Comparison of ENCODE assay signal across 8 cellular contexts in the genomic region with DNA sequence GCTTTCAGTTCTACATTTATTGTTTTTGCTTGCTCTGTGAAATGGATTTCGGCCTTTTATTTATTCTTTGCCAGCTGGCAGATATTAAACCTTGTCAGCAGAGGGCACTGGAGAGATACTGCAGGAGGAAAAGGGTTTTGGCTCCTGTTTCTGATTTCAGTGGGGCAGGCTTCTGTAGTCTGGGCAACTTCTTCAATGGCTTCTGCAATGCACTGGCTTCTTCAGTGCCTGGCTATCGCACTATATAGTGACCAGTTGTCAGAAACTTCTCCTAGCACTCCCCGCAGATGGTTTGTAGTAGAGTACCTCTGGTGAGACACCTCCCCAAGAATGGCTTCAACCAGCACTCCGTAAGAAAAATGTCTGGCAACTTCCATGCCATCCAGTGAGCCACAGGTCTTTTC. TPM values are rescaled to one million over a fixed set of nuclear protein-coding genes. Genes with fewer than 3 reads are reported as not detected.
DNase-seq lines count a peak whose midpoint lies in the region; ATAC-seq and TF ChIP-seq lines count a peak whose summit lies in the region.

No MANE protein-coding gene starts in this region.

- no peak for DNase-seq in CD14-positive monocyte (ENCODE audit: low spot score)
- DNase-seq in H7 = peak; percentile 78
- DNase-seq in NCI-H446 (lab: John Stamatoyannopoulos, UW) = peak; percentile 51 to 79
- DNase-seq in activated CD4-positive, alpha-beta T cell treated with anti-CD3 and anti-CD28 coated beads for 4 hours = peak; percentile 38 to 61
- DNase-seq in endothelial cell (ENCODE audit: low spot score) = peak; percentile 50
- DNase-seq in naive thymus-derived CD8-positive, alpha-beta T cell = peak in 8 of 10 donors; percentile 49 to 77 (median 66)
- no peak for DNase-seq in omental fat pad (ENCODE audit: low spot score)

- ATAC-seq in naive thymus-derived CD8-positive, alpha-beta T cell = no peak
- no peak for ATAC-seq in GM21526 (IDR thresholded peaks at IDR 0.05; ENCODE audit: low FRiP score, unreplicated experiment)
- ATAC-seq in omental fat pad (ENCODE audit: low FRiP score) = no peak

- H3K27me3 Mint-ChIP-seq in CD14-positive monocyte (ENCODE audit: low read depth in 3 of 3) (no peaks in the 10 kb centered on the region), endothelial cell (ENCODE audit: unreplicated experiment) (peaks cover 9% of the 10 kb centered on the region)
- H3K27me3 Mint-ChIP-seq in naive thymus-derived CD8-positive, alpha-beta T cell = peaks cover 0 to 2% (median 0%) of the 10 kb centered on the region in 5 donors

- H3K36me3 Mint-ChIP-seq in CD14-positive monocyte = peaks cover 25 to 30% of the 10 kb centered on the region in 2 donors
- H3K36me3 Mint-ChIP-seq in endothelial cell (ENCODE audit: low read depth, unreplicated experiment) = peaks cover 20% of the 10 kb centered on the region
- H3K36me3 Mint-ChIP-seq in naive thymus-derived CD8-positive, alpha-beta T cell = peaks cover 0 to 32% (median 0%) of the 10 kb centered on the region in 3 donors

- intact Hi-C loops in CD14-positive monocyte (cut with micrococcal nuclease) = no loop called here

- H3K4me3 Mint-ChIP-seq in CD14-positive monocyte (no peak overlapping the region), endothelial cell (ENCODE audit: unreplicated experiment) (no peak overlapping the region)
- peak overlapping the region in 7 of 10 donors; percentile 4 to 78 (median 16) for H3K4me3 Mint-ChIP-seq in naive thymus-derived CD8-positive, alpha-beta T cell

- TF ChIP-seq CTCF in CD14-positive monocyte (IDR thresholded peaks at IDR 0.05) (peak; percentile 81), endothelial cell (IDR thresholded peaks at IDR 0.05; ENCODE audit: unreplicated experiment) (peak; percentile 54), omental fat pad (IDR thresholded peaks at IDR 0.05) (no peak)

- no peaks in the 10 kb centered on the region for H3K36me3 ChIP-seq in H7 (replicated peaks; ENCODE audit: control insufficient read depth, insufficient read depth, low read length)

- H3K27me3 ChIP-seq in H7 (ENCODE audit: control insufficient read depth, insufficient read depth, low read length) = no peaks in the 10 kb centered on the region

- H3K9me3 Mint-ChIP-seq in CD14-positive monocyte (no peaks in the 10 kb centered on the region), endothelial cell (ENCODE audit: unreplicated experiment) (no peaks in the 10 kb centered on the region)
- no peaks in the 10 kb centered on the region for H3K9me3 Mint-ChIP-seq in naive thymus-derived CD8-positive, alpha-beta T cell

- no peak overlapping the region for H3K4me3 ChIP-seq in H7 (ENCODE audit: insufficient read depth, low read depth, low read length)

- H3K4me1 Mint-ChIP-seq in CD14-positive monocyte = peaks cover 30% of the 10 kb centered on the region
- peaks cover 13% of the 10 kb centered on the region for H3K4me1 Mint-ChIP-seq in endothelial cell (ENCODE audit: unreplicated experiment)
- peaks cover 8 to 42% (median 34%) of the 10 kb centered on the region in 4 donors for H3K4me1 Mint-ChIP-seq in naive thymus-derived CD8-positive, alpha-beta T cell

- peak overlapping the region; percentile 30 to 87 (median 76) for H3K27ac Mint-ChIP-seq in CD14-positive monocyte
- peak overlapping the region; percentile 52 for H3K27ac Mint-ChIP-seq in endothelial cell (ENCODE audit: unreplicated experiment)
- peak overlapping the region; percentile 29 to 92 (median 89) for H3K27ac Mint-ChIP-seq in naive thymus-derived CD8-positive, alpha-beta T cell

- POLR2A ChIA-PET in naive thymus-derived CD8-positive, alpha-beta T cell (lab: Charles Lee) = interaction anchor here (1.4 to 2.3 kb wide), 2 partner anchors 22 to 129 kb away, joined by 4 to 12 read pairs; a partner anchor contains a TSS

RNA-seq across cellular contexts. Expression of a gene that starts 3.2 kb away (rescaled TPM):
- 1 to 10 TPM; 4.3 to 8.1 TPM for polyA plus RNA-seq in CD14-positive monocyte
- total RNA-seq in H7 (2014; rRNA removed; shearing (Covaris generic)) = 14.0 and 21.9 TPM in 2 replicates
- total RNA-seq in endothelial cell (ENCODE audit: unreplicated experiment) (33.5 TPM), omental fat pad (10 to 100 TPM; 31.4 to 37.4 (median 34.9) TPM)
- 10 to 100 TPM; 70.3 to 70.5 TPM for total RNA-seq in naive thymus-derived CD8-positive, alpha-beta T cell
- 10 to 100 TPM; 22.8 to 42.7 (median 31.6) TPM for polyA plus RNA-seq in naive thymus-derived CD8-positive, alpha-beta T cell

RNA-seq across cellular contexts. Expression of a gene that starts 22.2 kb away (rescaled TPM):
- 10 to 100 TPM; 65.0 to 72.5 TPM for polyA plus RNA-seq in CD14-positive monocyte
- 44.6 and 60.0 TPM in 2 replicates for total RNA-seq in H7 (2014; rRNA removed; shearing (Covaris generic))
- total RNA-seq in endothelial cell (ENCODE audit: unreplicated experiment) (88.7 TPM), omental fat pad (10 to 100 TPM; 39.5 to 60.4 (median 56.0) TPM)
- total RNA-seq in naive thymus-derived CD8-positive, alpha-beta T cell = 10 to 100 TPM; 30.4 to 31.4 TPM
- polyA plus RNA-seq in naive thymus-derived CD8-positive, alpha-beta T cell = 10 to 100 TPM; 38.7 to 40.0 (median 39.4) TPM

RNA-seq across cellular contexts. Expression of a gene that starts 22.6 kb away (rescaled TPM):
- 10 to 100 TPM; 93.6 to 94.5 TPM for polyA plus RNA-seq in CD14-positive monocyte
- 27.8 and 28.7 TPM in 2 replicates for total RNA-seq in H7 (2014; rRNA removed; shearing (Covaris generic))
- total RNA-seq in endothelial cell (ENCODE audit: unreplicated experiment) = 61.5 TPM
- total RNA-seq in naive thymus-derived CD8-positive, alpha-beta T cell = 10 to 100 TPM; 55.9 to 64.6 TPM
- 10 to 100 TPM; 80.5 to 92.6 (median 86.8) TPM for polyA plus RNA-seq in naive thymus-derived CD8-positive, alpha-beta T cell
- total RNA-seq in omental fat pad = 10 to 100 TPM; 52.5 to 93.7 (median 66.2) TPM

RNA-seq across cellular contexts. Expression of a gene that starts 47.1 kb away (rescaled TPM):
- not detected for polyA plus RNA-seq in CD14-positive monocyte
- total RNA-seq in H7 (2014; rRNA removed; shearing (Covaris generic)) = not detected in 2 replicates
- not detected for total RNA-seq in endothelial cell (ENCODE audit: unreplicated experiment)
- total RNA-seq in naive thymus-derived CD8-positive, alpha-beta T cell = not detected
- not detected for polyA plus RNA-seq in naive thymus-derived CD8-positive, alpha-beta T cell
- total RNA-seq in omental fat pad = not detected

Comparison
In these comparisons a context has a peak if more than half of its experiments do, and no peak if none do; other contexts are left out.
1. DNase-seq: peak in H7 (single experiment), NCI-H446 (2 of 2), activated CD4-positive, alpha-beta T cell treated with anti-CD3 and anti-CD28 coated beads for 4 hours (2 of 2), endothelial cell (single experiment) and naive thymus-derived CD8-positive, alpha-beta T cell (8 of 10); none in CD14-positive monocyte (single experiment) and omental fat pad (single experiment).
2. H3K4me3 Mint-ChIP-seq: peak in naive thymus-derived CD8-positive, alpha-beta T cell (7 of 10); none in CD14-positive monocyte (0 of 2) and endothelial cell (single experiment).
3. CTCF ChIP-seq: peak in CD14-positive monocyte (single experiment) and endothelial cell (single experiment); none in omental fat pad (0 of 3).
4. Peak in every context shown above with its lines, with median percentiles within 50 percentile points of each other: H3K27ac Mint-ChIP-seq.